In the genomic region with DNA sequence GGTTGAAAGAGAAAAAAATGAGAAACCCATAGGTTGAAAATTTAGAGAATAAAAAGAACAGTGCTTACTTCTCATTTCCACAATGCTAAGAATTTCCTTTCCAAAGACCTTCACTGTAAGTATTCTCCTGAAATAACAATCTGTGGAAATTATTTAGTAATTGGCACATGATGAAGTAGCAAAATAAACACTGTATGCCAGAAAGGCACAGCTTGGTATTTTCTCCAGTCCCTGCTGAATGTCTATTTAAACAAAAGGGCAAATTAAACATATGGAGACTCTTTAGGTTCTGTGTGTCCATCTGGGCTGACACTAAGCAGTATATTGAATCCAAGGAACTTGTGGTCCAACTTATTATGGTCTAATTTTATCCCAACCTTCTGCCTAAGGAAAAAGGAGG, we compare ENCODE assay signal across 19 cellular contexts. TPM values are rescaled to one million over a fixed set of nuclear protein-coding genes. Genes with fewer than 3 reads are reported as not detected.
DNase-seq lines count a peak whose midpoint lies in the region; ATAC-seq and TF ChIP-seq lines count a peak whose summit lies in the region.
"Had no signal": no experiment of that assay in that cellular context is flagged by ENCODE, and none has a peak within 500 bp of the region (broad histone marks: within the 10 kb centered on the region; RNA-seq: fewer than 3 reads in every experiment).

No MANE protein-coding gene starts in this region.

- no peaks in the 10 kb centered on the region for H3K9me3 Mint-ChIP-seq in activated CD8-positive, alpha-beta T cell treated with anti-CD3 and anti-CD28 coated beads for 36 hours
- H3K9me3 Mint-ChIP-seq in GM23338 = no peaks in the 10 kb centered on the region
- H3K9me3 Mint-ChIP-seq: activated B cell treated with CpG ODN at 0.5 μM for 24 hours; stimulated activated naive CD8-positive, alpha-beta T cell treated with anti-CD3 and anti-CD28 coated beads, Interleukin-15, amount 100 ng/mL, for 72 hours had no signal

- no peak overlapping the region for H3K27ac Mint-ChIP-seq in activated CD8-positive, alpha-beta T cell treated with anti-CD3 and anti-CD28 coated beads for 36 hours
- no peak overlapping the region for H3K27ac Mint-ChIP-seq in GM23338
- H3K27ac Mint-ChIP-seq: activated B cell treated with CpG ODN at 0.5 μM for 24 hours had no signal

- H3K4me1 Mint-ChIP-seq in activated CD8-positive, alpha-beta T cell treated with anti-CD3 and anti-CD28 coated beads for 36 hours (ENCODE audit: low read depth) = peaks cover 8% of the 10 kb centered on the region
- no peaks in the 10 kb centered on the region for H3K4me1 Mint-ChIP-seq in GM23338
- H3K4me1 Mint-ChIP-seq: activated B cell treated with CpG ODN at 0.5 μM for 24 hours had no signal

- H3K4me3 Mint-ChIP-seq in activated CD8-positive, alpha-beta T cell treated with anti-CD3 and anti-CD28 coated beads for 36 hours = no peak overlapping the region
- no peak overlapping the region for H3K4me3 Mint-ChIP-seq in GM23338
- H3K4me3 Mint-ChIP-seq: activated B cell treated with CpG ODN at 0.5 μM for 24 hours; mesothelial cell of epicardium; stimulated activated naive CD8-positive, alpha-beta T cell treated with anti-CD3 and anti-CD28 coated beads, Interleukin-15, amount 100 ng/mL, for 72 hours had no signal

- peaks cover 10 to 56% (median 14%) of the 10 kb centered on the region in 3 donors for H3K4me1 ChIP-seq in gastroesophageal sphincter
- no peaks in the 10 kb centered on the region for H3K4me1 ChIP-seq in GM23338 (ENCODE audit: insufficient read depth)

- H3K27ac ChIP-seq in gastroesophageal sphincter (peak overlapping the region; percentile 29 to 54 (median 47)), GM23338 (ENCODE audit: low read depth) (no peak overlapping the region; the same call in 1 of the 2 replicates)

- no peaks in the 10 kb centered on the region for H4K20me1 ChIP-seq in GM23338 (replicated peaks; ENCODE audit: insufficient read depth)

- TF ChIP-seq CTCF in astrocyte of the spinal cord (IDR thresholded peaks at IDR 0.05; ENCODE audit: low read depth, low read length) (no peak), gastroesophageal sphincter (IDR thresholded peaks at IDR 0.05) (no peak), GM23338 (conservative IDR thresholded peaks at IDR 0.05; ENCODE audit: low read depth in 2 of 2) (no peak)
- TF ChIP-seq CTCF in activated CD8-positive, alpha-beta T cell treated with anti-CD3 and anti-CD28 coated beads for 36 hours (IDR thresholded peaks at IDR 0.05) = no peak

- H3K36me3 Mint-ChIP-seq in activated CD8-positive, alpha-beta T cell treated with anti-CD3 and anti-CD28 coated beads for 36 hours (ENCODE audit: low read depth) = peaks cover 25% of the 10 kb centered on the region
- peaks cover 35% of the 10 kb centered on the region; the same call in 2 of the 3 replicates for H3K36me3 Mint-ChIP-seq in GM23338 (ENCODE audit: low read depth)

- H3F3A ChIP-seq in GM23338 (replicated peaks; ENCODE audit: low read depth) = no peaks in the 10 kb centered on the region

- DNase-seq in NCI-H82 (lab: John Stamatoyannopoulos, UW) (peak; percentile 10), NCI-H82 treated with DMSO at 0.1 percent for 48 hours (lab: John Stamatoyannopoulos, UW; ENCODE audit: unreplicated experiment) (no peak), astrocyte of the spinal cord (ENCODE audit: low read depth, low spot score) (peak; percentile 7), superior temporal gyrus (ENCODE audit: extremely low spot score) (peak; percentile 10), NCI-H2227 (lab: John Stamatoyannopoulos, UW; ENCODE audit: unreplicated experiment) (no peak), GM23338 (ENCODE audit: low spot score) (no peak)
- DNase-seq in activated CD8-positive, alpha-beta T cell treated with anti-CD3 and anti-CD28 coated beads for 36 hours = no peak
- DNase-seq: activated B cell treated with CpG ODN at 0.5 μM for 24 hours; activated naive CD4-positive, alpha-beta T cell treated with Interleukin-2 at 50 U/mL for 16 hours; head of caudate nucleus; kidney; NCI-H510A treated with DMSO at 0.1 percent for 48 hours; nucleus accumbens; spleen; stimulated activated naive CD8-positive, alpha-beta T cell treated with anti-CD3 and anti-CD28 coated beads, Interleukin-15, amount 100 ng/mL, for 72 hours had no signal

- H3K27me3 ChIP-seq in gastroesophageal sphincter (no peaks in the 10 kb centered on the region), GM23338 (ENCODE audit: insufficient read depth) (no peaks in the 10 kb centered on the region)
- H3K27me3 ChIP-seq: spleen had no signal

- H3K9me3 ChIP-seq in gastroesophageal sphincter = no peaks in the 10 kb centered on the region
- H3K9me3 ChIP-seq: spleen had no signal

- H3K27me3 Mint-ChIP-seq in activated CD8-positive, alpha-beta T cell treated with anti-CD3 and anti-CD28 coated beads for 36 hours = no peaks in the 10 kb centered on the region
- peaks cover 3% of the 10 kb centered on the region for H3K27me3 Mint-ChIP-seq in GM23338 (ENCODE audit: insufficient read depth, low read depth, poor library complexity)
- H3K27me3 Mint-ChIP-seq: activated B cell treated with CpG ODN at 0.5 μM for 24 hours; stimulated activated naive CD8-positive, alpha-beta T cell treated with anti-CD3 and anti-CD28 coated beads, Interleukin-15, amount 100 ng/mL, for 72 hours had no signal

- H3K4me2 ChIP-seq in GM23338 = no peak overlapping the region

- H2AFZ ChIP-seq in GM23338 = no peak overlapping the region

- H3K36me3 ChIP-seq in gastroesophageal sphincter (peaks cover 0 to 35% of the 10 kb centered on the region in 2 donors), GM23338 (ENCODE audit: insufficient read depth) (peaks cover 4% of the 10 kb centered on the region; the same call in 1 of the 2 replicates)

- intact Hi-C loops in activated CD8-positive, alpha-beta T cell treated with anti-CD3 and anti-CD28 coated beads for 36 hours (cut with micrococcal nuclease) = no loop called here

- POLR2A ChIA-PET in activated CD8-positive, alpha-beta T cell treated with anti-CD3 and anti-CD28 coated beads for 36 hours (lab: Charles Lee) = no interaction called here

- no peak for TF ChIP-seq EP300 in gastroesophageal sphincter (IDR thresholded peaks at IDR 0.05)

- ATAC-seq in gastroesophageal sphincter (no peak), GM23338 (no peak)
- ATAC-seq in activated CD8-positive, alpha-beta T cell treated with anti-CD3 and anti-CD28 coated beads for 36 hours = no peak
- ATAC-seq: stimulated activated naive CD8-positive, alpha-beta T cell treated with anti-CD3 and anti-CD28 coated beads, Interleukin-15, amount 100 ng/mL, for 72 hours had no signal

- H3K79me2 ChIP-seq in GM23338 (replicated peaks; ENCODE audit: insufficient read depth) = no peaks in the 10 kb centered on the region

- TF ChIP-seq POLR2A in gastroesophageal sphincter (IDR thresholded peaks at IDR 0.05) = no peak

- no peaks in the 10 kb centered on the region for H3K9me2 ChIP-seq in GM23338 (ENCODE audit: insufficient read depth)

- CTCF ChIA-PET in activated CD8-positive, alpha-beta T cell treated with anti-CD3 and anti-CD28 coated beads for 36 hours (lab: Charles Lee) = no interaction called here

- H3K4me3 ChIP-seq in astrocyte of the spinal cord (ENCODE audit: low read depth, low read length) = no peak overlapping the region
- H3K4me3 ChIP-seq in gastroesophageal sphincter = no peak overlapping the region
- no peak overlapping the region for H3K4me3 ChIP-seq in GM23338
- H3K4me3 ChIP-seq: spleen had no signal

- in situ Hi-C loops in astrocyte of the spinal cord (cut with HindIII; ENCODE audit: low sequenced_read_pairs) = no loop called here

TF ChIP-seq in GM23338, 12 proteins besides CTCF, POLR2A, EP300 and RAD21:
- TF ChIP-seq JUNB (IDR thresholded peaks at IDR 0.05; ENCODE audit: unreplicated experiment) = no peak
- TF ChIP-seq POLR2AphosphoS5 (IDR thresholded peaks at IDR 0.05; ENCODE audit: low read depth) = no peak
- TF ChIP-seq STAT1 (IDR thresholded peaks at IDR 0.05; ENCODE audit: unreplicated experiment) = no peak
- TF ChIP-seq EZH2 (IDR thresholded peaks at IDR 0.05; ENCODE audit: low read depth, unreplicated experiment) = no peak
- no peak for TF ChIP-seq CREB1 (CRISPR knock-in tag; IDR thresholded peaks at IDR 0.05; ENCODE audit: low read depth)

RNA-seq across cellular contexts. Expression of gene CHCT1, which starts 46.1 kb away (rescaled TPM):
- total RNA-seq in gastroesophageal sphincter = not detected
- total RNA-seq in activated CD8-positive, alpha-beta T cell treated with anti-CD3 and anti-CD28 coated beads for 36 hours = not detected
- total RNA-seq in GM23338 (2014; rRNA removed; shearing (Covaris generic)) = not detected in 2 replicates
- 0.61 TPM in 1 of 2 replicates, not detected in the other for polyA plus RNA-seq in GM23338 (2016; fragmentation: Nextera tagmentation; extraction: Ambion mirVana)
- total RNA-seq: bronchial epithelial cell; kidney; mesothelial cell of epicardium; T-helper 1 cell treated with Interleukin-12 subunit alpha and Interleukin-12 subunit beta and Interleukin-4 antibody, amounts not matched to agents 30 ng/mL and 1 ng/mL, for 36 hours had no signal

RNA-seq across cellular contexts. Expression of gene APPBP2, which starts 57.7 kb away (rescaled TPM):
- 10 to 100 TPM; 30.0 to 39.2 (median 34.4) TPM for total RNA-seq in gastroesophageal sphincter
- 10 to 100 TPM; 22.5 to 22.8 TPM for total RNA-seq in activated CD8-positive, alpha-beta T cell treated with anti-CD3 and anti-CD28 coated beads for 36 hours
- total RNA-seq in GM23338 (2014; rRNA removed; shearing (Covaris generic)) = 14.3 and 15.0 TPM in 2 replicates
- polyA plus RNA-seq in GM23338 (2016; fragmentation: Nextera tagmentation; extraction: Ambion mirVana) = 5.1 and 9.3 TPM in 2 replicates

Comparison
In these comparisons a context has a peak if more than half of its experiments do, and no peak if none do; other contexts are left out.
1. DNase-seq: peak in NCI-H82 (single experiment), astrocyte of the spinal cord (single experiment) and superior temporal gyrus (single experiment); none in NCI-H82 treated with DMSO at 0.1 percent for 48 hours (single experiment), NCI-H2227 (single experiment), activated CD8-positive, alpha-beta T cell treated with anti-CD3 and anti-CD28 coated beads for 36 hours (single experiment) and GM23338 (single experiment).